ENCODE assay signal across 15 cellular contexts in genomic region chr2:232276739-232277313, GRCh38.
DNase-seq lines count a peak whose midpoint lies in the region; ATAC-seq lines count a peak whose summit lies in the region.
"Had no signal": no experiment of that assay in that cellular context is flagged by ENCODE, and none has a peak within 500 bp of the region (broad histone marks: within the 10 kb centered on the region; RNA-seq: fewer than 3 reads in every experiment).

No MANE protein-coding gene starts in this region.

- no peaks in the 10 kb centered on the region for H3K79me1 ChIP-seq in mesendoderm (ENCODE audit: low read length)

- no peak overlapping the region for H3K23ac ChIP-seq in mesendoderm (ENCODE audit: low read length)

- H3K9ac ChIP-seq in mesendoderm (ENCODE audit: low read length) = no peak overlapping the region

- peak overlapping the region; percentile 5 for H3K56ac ChIP-seq in mesendoderm (ENCODE audit: low read length)

- H2BK5ac ChIP-seq in mesendoderm (ENCODE audit: low read length) = no peak overlapping the region

- no peak overlapping the region for H3K4me3 ChIP-seq in mesendoderm (ENCODE audit: low read length)
- H3K4me3 ChIP-seq: left ventricle myocardium inferior had no signal

- no peak overlapping the region for H4K5ac ChIP-seq in mesendoderm (ENCODE audit: low read length)

- no peak overlapping the region for H3K18ac ChIP-seq in mesendoderm (ENCODE audit: low read length)

- peaks cover 11% of the 10 kb centered on the region for H3K4me1 ChIP-seq in mesendoderm (ENCODE audit: control insufficient read depth, low read depth, low read length)

- no peaks in the 10 kb centered on the region for H3K79me2 ChIP-seq in mesendoderm (ENCODE audit: control insufficient read depth, insufficient read depth, low read length)

- no peaks in the 10 kb centered on the region for H3K36me3 ChIP-seq in mesendoderm (ENCODE audit: control insufficient read depth, insufficient read depth, low read length)

- H3K27ac ChIP-seq in caudate nucleus (ENCODE audit: low read depth, low read length) (peak overlapping the region; percentile 9), mesendoderm (ENCODE audit: low read depth, low read length) (no peak overlapping the region)
- H3K27ac ChIP-seq: HL-60, left ventricle myocardium inferior had no signal

- H2AK5ac ChIP-seq in mesendoderm (ENCODE audit: low read length) = no peak overlapping the region

- no peak overlapping the region for H2BK120ac ChIP-seq in mesendoderm (ENCODE audit: low read depth, low read length)

- no peaks in the 10 kb centered on the region for H3K27me3 ChIP-seq in mesendoderm (ENCODE audit: insufficient read depth, low read length, poor library complexity)

- H3K4me2 ChIP-seq in mesendoderm (ENCODE audit: low read length) = no peak overlapping the region

- no peak overlapping the region for H4K8ac ChIP-seq in mesendoderm (ENCODE audit: low read depth, low read length)

- DNase-seq in DMS79 treated with DMSO at 0.1 percent for 48 hours (lab: John Stamatoyannopoulos, UW) = peak; percentile 31
- DNase-seq in NCI-H1694 treated with DMSO at 0.1 percent for 48 hours (lab: John Stamatoyannopoulos, UW) = peak; percentile 70
- no peak for DNase-seq in caudate nucleus (lab: John Stamatoyannopoulos, UW)
- DNase-seq in mesendoderm = peak; percentile 56
- no peak for DNase-seq in NCI-H748 (lab: John Stamatoyannopoulos, UW; ENCODE audit: unreplicated experiment)
- no peak for DNase-seq in NCI-H146 (lab: John Stamatoyannopoulos, UW)
- no peak for DNase-seq in NCI-H1436 (lab: John Stamatoyannopoulos, UW)
- DNase-seq: CD4-positive, alpha-beta T cell; DMS53; effector memory CD8-positive, alpha-beta T cell; IMR-90; left ventricle myocardium inferior; stimulated activated naive B cell treated with anti-CD40 and anti-IgM and Interleukin-4, amounts not matched to agents 10 μg/mL and 1 μg/mL and 100 μg/mL, for 72 hours had no signal

- ATAC-seq in HG03139 (IDR thresholded peaks at IDR 0.05; ENCODE audit: unreplicated experiment) = no peak
- ATAC-seq: effector memory CD8-positive, alpha-beta T cell; stimulated activated naive B cell treated with anti-CD40 and anti-IgM and Interleukin-4, amounts not matched to agents 10 μg/mL and 1 μg/mL and 100 μg/mL, for 72 hours had no signal

- H2BK15ac ChIP-seq in mesendoderm (replicated peaks; ENCODE audit: low read depth) = no peak overlapping the region

- no peak overlapping the region for H3K4ac ChIP-seq in mesendoderm (ENCODE audit: low read depth, low read length)

- no CpG with 5 or more reads among the region's 8 CpGs for WGBS in mesendoderm (ENCODE audit: extremely low coverage, insufficient coverage, low lambda C conversion rate)

Comparison
In these comparisons a context has a peak if more than half of its experiments do, and no peak if none do; other contexts are left out.
1. DNase-seq: peak in DMS79 treated with DMSO at 0.1 percent for 48 hours (single experiment), NCI-H1694 treated with DMSO at 0.1 percent for 48 hours (single experiment) and mesendoderm (single experiment); none in caudate nucleus (0 of 61), NCI-H748 (single experiment), NCI-H146 (single experiment) and NCI-H1436 (single experiment).